In genomic region chr1:119141660-119142059, GRCh38 we compare ENCODE assay signal across 13 cellular contexts. TPM values are rescaled to one million over a fixed set of nuclear protein-coding genes. Genes with fewer than 3 reads are reported as not detected.
DNase-seq lines count a peak whose midpoint lies in the region; ATAC-seq and TF ChIP-seq lines count a peak whose summit lies in the region.
"Had no signal": no experiment of that assay in that cellular context is flagged by ENCODE, and none has a peak within 500 bp of the region (broad histone marks: within the 10 kb centered on the region; RNA-seq: fewer than 3 reads in every experiment).

No MANE protein-coding gene starts in this region.

- intact Hi-C loops in left lung (cut with DNase I): no loop called here

- no peaks in the 10 kb centered on the region for H3K9me3 Mint-ChIP-seq in endothelial cell (ENCODE audit: unreplicated experiment)
- H3K9me3 Mint-ChIP-seq: CD14-positive monocyte had no signal

- H3K36me3 Mint-ChIP-seq in endothelial cell (ENCODE audit: low read depth, unreplicated experiment): no peaks in the 10 kb centered on the region

- peak overlapping the region; percentile 73; the same call in 1 of the 2 replicates for H3K4me3 ChIP-seq in BLaER1
- H3K4me3 ChIP-seq in HFF-Myc (replicated peaks; ENCODE audit: low read depth, low read length): peak overlapping the region; percentile 75
- H3K4me3 ChIP-seq in iPS-20b (ENCODE audit: low read length): peak overlapping the region; percentile 81
- H3K4me3 ChIP-seq in left lung: no peak overlapping the region

- ATAC-seq in left lung: no peak
- ATAC-seq in GM18505 (IDR thresholded peaks at IDR 0.05; ENCODE audit: unreplicated experiment): no peak

- no peak overlapping the region for H3K27ac Mint-ChIP-seq in endothelial cell (ENCODE audit: unreplicated experiment)

- H3K27ac ChIP-seq in BLaER1 (no peak overlapping the region), VCaP (peak overlapping the region; percentile 94), iPS-20b (ENCODE audit: low read length) (no peak overlapping the region), left lung (no peak overlapping the region)

- no peaks in the 10 kb centered on the region for H4K20me1 ChIP-seq in BLaER1

- TF ChIP-seq POLR2A in GM18505 (IDR thresholded peaks at IDR 0.05; ENCODE audit: borderline replicate concordance, extremely low read depth, insufficient read depth, insufficient read length): no peak

- no peaks in the 10 kb centered on the region for H3K27me3 ChIP-seq in BLaER1
- no peaks in the 10 kb centered on the region for H3K27me3 ChIP-seq in iPS-20b (ENCODE audit: insufficient read depth, low read length)
- no peaks in the 10 kb centered on the region for H3K27me3 ChIP-seq in left lung
- H3K27me3 ChIP-seq: cardiac muscle cell had no signal

- H3K36me3 ChIP-seq in BLaER1: peaks cover 6% of the 10 kb centered on the region; the same call in 1 of the 2 replicates
- peaks cover 8% of the 10 kb centered on the region; the same call in 1 of the 2 replicates for H3K36me3 ChIP-seq in iPS-20b (ENCODE audit: insufficient read depth, low read depth, low read length)
- H3K36me3 ChIP-seq in left lung: no peaks in the 10 kb centered on the region
- H3K36me3 ChIP-seq: cardiac muscle cell, thoracic aorta had no signal

- no peaks in the 10 kb centered on the region for H3K27me3 Mint-ChIP-seq in endothelial cell (ENCODE audit: unreplicated experiment)

- no peak overlapping the region for H3K4me3 Mint-ChIP-seq in endothelial cell (ENCODE audit: unreplicated experiment)
- H3K4me3 Mint-ChIP-seq: CD14-positive monocyte had no signal

- H3K4me1 ChIP-seq in BLaER1: peaks cover 24% of the 10 kb centered on the region
- peaks cover 5% of the 10 kb centered on the region; the same call in 1 of the 2 replicates for H3K4me1 ChIP-seq in iPS-20b (ENCODE audit: insufficient read depth, low read length)
- H3K4me1 ChIP-seq in left lung: peaks cover 13 to 19% of the 10 kb centered on the region in 2 donors

- no peak for TF ChIP-seq CTCF in HFF-Myc (IDR thresholded peaks at IDR 0.05; ENCODE audit: low read depth, low read length, missing control alignments)
- TF ChIP-seq CTCF in VCaP (conservative IDR thresholded peaks at IDR 0.05): no peak
- TF ChIP-seq CTCF in left lung (IDR thresholded peaks at IDR 0.05): no peak
- TF ChIP-seq CTCF in endothelial cell (IDR thresholded peaks at IDR 0.05; ENCODE audit: unreplicated experiment): no peak

- H3K4me1 Mint-ChIP-seq in endothelial cell (ENCODE audit: unreplicated experiment): peaks cover 6% of the 10 kb centered on the region

- peak overlapping the region; percentile 91 for H3K4me2 ChIP-seq in BLaER1

- H3K9ac ChIP-seq in BLaER1 (no peak overlapping the region), iPS-20b (ENCODE audit: low read depth, low read length) (peak overlapping the region; percentile 82; the same call in 1 of the 2 replicates)

- DNase-seq in HFF-Myc (ENCODE audit: extremely low read depth, low read depth): no peak
- no peak for DNase-seq in left lung
- no peak for DNase-seq in endothelial cell (ENCODE audit: low spot score)
- DNase-seq in ecto neural progenitor cell (ENCODE audit: low spot score): no peak
- DNase-seq: NCI-H1048, SW 1271 had no signal

- no peaks in the 10 kb centered on the region for H3K9me3 ChIP-seq in BLaER1
- no peaks in the 10 kb centered on the region for H3K9me3 ChIP-seq in iPS-20b (ENCODE audit: insufficient read depth, low read depth, low read length)
- H3K9me3 ChIP-seq in left lung: no peaks in the 10 kb centered on the region
- H3K9me3 ChIP-seq: thoracic aorta had no signal

RNA-seq across cellular contexts. Expression of gene WARS2, which starts 1.2 kb away (rescaled TPM):
- total RNA-seq in left lung (10 to 100 TPM; 12.7 to 14.0 TPM), endothelial cell (ENCODE audit: unreplicated experiment) (11.2 TPM)

Comparison
In these comparisons a context has a peak if more than half of its experiments do, and no peak if none do; other contexts are left out.
1. H3K4me3 ChIP-seq: peak in BLaER1 (single experiment), HFF-Myc (single experiment) and iPS-20b (single experiment); none in left lung (0 of 2).